Comparison of ENCODE assay signal across 1 cellular context in genomic region chr22:37559901-37560681, GRCh38.
A peak's percentile ranks its signal among the peaks of the same experiment; 100 is the strongest.
TF ChIP-seq lines count a peak whose summit lies in the region.

TSS of gene CDC42EP1 (plus strand) at chr22:37560480. CDS start at chr22:37566350, 5,870 bp downstream.

TF ChIP-seq in K562, 482 proteins besides CTCF, POLR2A, EP300 and RAD21 (continued from another document):
- TF ChIP-seq FOXO4 (CRISPR knock-in tag; IDR thresholded peaks at IDR 0.05), result no peak
- TF ChIP-seq MLX (CRISPR knock-in tag; conservative IDR thresholded peaks at IDR 0.05), result no peak
- peak; percentile 68 for TF ChIP-seq CCNT2 (IDR thresholded peaks at IDR 0.05; ENCODE audit: borderline replicate concordance, extremely low read depth, insufficient read length, low read depth, low read length)
- TF ChIP-seq ZNF134 (CRISPR knock-in tag; conservative IDR thresholded peaks at IDR 0.05), result no peak
- TF ChIP-seq SMARCE1 (IDR thresholded peaks at IDR 0.05), result no peak
- TF ChIP-seq MAFF (IDR thresholded peaks at IDR 0.05; ENCODE audit: low read length), result no peak
- TF ChIP-seq ZNF511 (CRISPR knock-in tag; IDR thresholded peaks at IDR 0.05), result 0 out of 2 replicates have a peak, but pooled peaks have one; percentile 29
- no peak for TF ChIP-seq MTA3 (IDR thresholded peaks at IDR 0.05; ENCODE audit: borderline replicate concordance)
- TF ChIP-seq ZBTB11 (CRISPR knock-in tag; IDR thresholded peaks at IDR 0.05), result no peak
- peak; percentile 47; the same call in 1 of the 2 replicates for TF ChIP-seq POLR2AphosphoS5 (IDR thresholded peaks at IDR 0.05; ENCODE audit: control insufficient read depth, insufficient read depth, low read depth, low read length)
- no peak for TF ChIP-seq ZNF239 (CRISPR knock-in tag; IDR thresholded peaks at IDR 0.05)
- peak; percentile 66; the same call in 1 of the 2 replicates for TF ChIP-seq PHF8 (IDR thresholded peaks at IDR 0.05; ENCODE audit: borderline replicate concordance, low read length)
- no peak for TF ChIP-seq FOSL1 (tag; conservative IDR thresholded peaks at IDR 0.05)
- no peak for TF ChIP-seq LCOR (CRISPR knock-in tag; IDR thresholded peaks at IDR 0.05)
- TF ChIP-seq ZNF592 (IDR thresholded peaks at IDR 0.05), result peak; percentile 47
- peak in 1 of 2 experiments; percentile 54; a peak in 1 of 4 replicates for TF ChIP-seq ZNF639 (CRISPR knock-in tag; conservative IDR thresholded peaks at IDR 0.05 in 1 of 2, IDR thresholded peaks at IDR 0.05 in 1 of 2)
- 0 out of 2 replicates have a peak, but pooled peaks have one; percentile 26 for TF ChIP-seq GATAD2A (IDR thresholded peaks at IDR 0.05)
- no peak for TF ChIP-seq ZNF253 (CRISPR knock-in tag; conservative IDR thresholded peaks at IDR 0.05)
- TF ChIP-seq ZNF121 (CRISPR knock-in tag; conservative IDR thresholded peaks at IDR 0.05), result no peak
- TF ChIP-seq U2AF2 (optimal IDR thresholded peaks at IDR 0.05; ENCODE audit: low read depth, low read length), result no peak
- no peak for TF ChIP-seq E2F3 (CRISPR knock-in tag; IDR thresholded peaks at IDR 0.05)
- TF ChIP-seq VEZF1 (CRISPR knock-in tag; IDR thresholded peaks at IDR 0.05), result peak; percentile 98
- TF ChIP-seq YY1 (IDR thresholded peaks at IDR 0.05; ENCODE audit: borderline replicate concordance in 1 of 3, control insufficient read depth in 1 of 3, extremely low read depth in 1 of 3, insufficient read depth in 3 of 3, insufficient read length in 1 of 3, insufficient replicate concordance in 2 of 3, low read depth in 1 of 3, low read length in 2 of 3), result peak in 2 of 3 experiments; percentile 55 to 79
- no peak for TF ChIP-seq NR4A1 (CRISPR knock-in tag; IDR thresholded peaks at IDR 0.05)
- no peak for TF ChIP-seq NR4A1 (tag; IDR thresholded peaks at IDR 0.05)
- TF ChIP-seq ZBTB7A (IDR thresholded peaks at IDR 0.05; ENCODE audit: borderline replicate concordance, control insufficient read depth, low read depth, low read length), result peak; percentile 57; the same call in 1 of the 2 replicates
- no peak for TF ChIP-seq CREM (IDR thresholded peaks at IDR 0.05; ENCODE audit: low read depth)
- no peak for TF ChIP-seq ZNF165 (CRISPR knock-in tag; IDR thresholded peaks at IDR 0.05; ENCODE audit: borderline replicate concordance)
- TF ChIP-seq CCAR2 (IDR thresholded peaks at IDR 0.05; ENCODE audit: low read depth, low read length), result no peak
- peak; percentile 54; the same call in 1 of the 2 replicates for TF ChIP-seq MYC (IDR thresholded peaks at IDR 0.05; ENCODE audit: low read depth, low read length)
- no peak for TF ChIP-seq MYC (CRISPR knock-in tag; IDR thresholded peaks at IDR 0.05; ENCODE audit: borderline replicate concordance, low read depth)
- TF ChIP-seq POLR3A (IDR thresholded peaks at IDR 0.05; ENCODE audit: borderline replicate concordance, extremely low read depth, insufficient read depth, insufficient read length), result no peak
- TF ChIP-seq ZMIZ1 (IDR thresholded peaks at IDR 0.05; ENCODE audit: low read depth in 2 of 2, low read length in 2 of 2), result no peak
- TF ChIP-seq HDAC2 (IDR thresholded peaks at IDR 0.05), result no peak
- no peak for TF ChIP-seq NFYB (IDR thresholded peaks at IDR 0.05; ENCODE audit: extremely low read depth, insufficient read length)
- 0 out of 2 replicates have a peak, but pooled peaks have one; percentile 17 for TF ChIP-seq MXI1 (IDR thresholded peaks at IDR 0.05; ENCODE audit: low read depth, low read length)
- TF ChIP-seq THRAP3 (IDR thresholded peaks at IDR 0.05; ENCODE audit: borderline replicate concordance), result no peak
- TF ChIP-seq NCOA6 (IDR thresholded peaks at IDR 0.05), result no peak
